8 cellular contexts compared by ENCODE assay signal in genomic region chr5:84255318-84255717, GRCh38.
DNase-seq lines count a peak whose midpoint lies in the region; FAIRE-seq and TF ChIP-seq lines count a peak whose summit lies in the region.
"Had no signal": no experiment of that assay in that cellular context is flagged by ENCODE, and none has a peak within 500 bp of the region (broad histone marks: within the 10 kb centered on the region; RNA-seq: fewer than 3 reads in every experiment).

No MANE protein-coding gene starts in this region.

- no peaks in the 10 kb centered on the region for H3K27me3 Mint-ChIP-seq in astrocyte (ENCODE audit: low read depth, unreplicated experiment)

- peaks cover 4% of the 10 kb centered on the region for H3K36me3 Mint-ChIP-seq in astrocyte (ENCODE audit: low read depth, unreplicated experiment)

- in situ Hi-C loops in KBM-7 (cut with MboI; ENCODE audit: low pct_unique_long_range_greater_than_20kb, low sequenced_read_pairs): no loop called here

- H3K36me3 ChIP-seq in astrocyte (ENCODE audit: insufficient read depth, low read length) (no peaks in the 10 kb centered on the region), osteoblast (ENCODE audit: insufficient read depth, low read length) (peaks cover 8% of the 10 kb centered on the region)

- no peak overlapping the region for H3K27ac Mint-ChIP-seq in astrocyte (ENCODE audit: unreplicated experiment)

- FAIRE-seq in GM12891 (lab: Jason Lieb, UNC) (no peak), astrocyte (lab: Jason Lieb, UNC) (no peak)
- FAIRE-seq: small intestine had no signal

- no peak overlapping the region for H3K4me2 ChIP-seq in astrocyte (ENCODE audit: low read length)
- no peak overlapping the region for H3K4me2 ChIP-seq in osteoblast (ENCODE audit: insufficient read depth, low read length)

- H3K9me3 Mint-ChIP-seq in astrocyte (ENCODE audit: unreplicated experiment): no peaks in the 10 kb centered on the region

- no peaks in the 10 kb centered on the region for H3K27me3 ChIP-seq in astrocyte (ENCODE audit: insufficient read depth, low read length)
- no peaks in the 10 kb centered on the region for H3K27me3 ChIP-seq in osteoblast (ENCODE audit: insufficient read depth, low read length)

- H3K9me3 ChIP-seq in astrocyte (ENCODE audit: insufficient read depth, low read depth, low read length) (no peaks in the 10 kb centered on the region), osteoblast (ENCODE audit: low read depth, low read length) (no peaks in the 10 kb centered on the region)

- peak overlapping the region; percentile 10 for H3K9ac ChIP-seq in astrocyte (ENCODE audit: low read length)

- H3K4me1 ChIP-seq in astrocyte (ENCODE audit: insufficient read depth, low read length) (peaks cover 9% of the 10 kb centered on the region), osteoblast (ENCODE audit: insufficient read depth, low read length) (peaks cover 20% of the 10 kb centered on the region)

- TF ChIP-seq CTCF in astrocyte (IDR thresholded peaks at IDR 0.05; ENCODE audit: insufficient read depth, low read depth, low read length) (peak; percentile 15), osteoblast (IDR thresholded peaks at IDR 0.05; ENCODE audit: extremely low read depth, low read depth, low read length) (peak; percentile 51)

- H2AFZ ChIP-seq in astrocyte (ENCODE audit: low read depth, low read length) (no peak overlapping the region), osteoblast (ENCODE audit: low read length) (no peak overlapping the region)

- H3K79me2 ChIP-seq in astrocyte (ENCODE audit: insufficient read depth, low read length): peaks cover 38% of the 10 kb centered on the region
- peaks cover 38% of the 10 kb centered on the region for H3K79me2 ChIP-seq in osteoblast (ENCODE audit: insufficient read depth, low read length)

- H3K27ac ChIP-seq in astrocyte (ENCODE audit: low read depth, low read length): no peak overlapping the region
- H3K27ac ChIP-seq in osteoblast (ENCODE audit: low read depth, low read length): no peak overlapping the region

- no peak overlapping the region for H3K4me3 ChIP-seq in astrocyte (ENCODE audit: insufficient read depth, low read depth, low read length)
- H3K4me3 ChIP-seq in osteoblast (ENCODE audit: insufficient read depth, low read length): no peak overlapping the region

- no peak for TF ChIP-seq POLR2A in GM12891 (IDR thresholded peaks at IDR 0.05; ENCODE audit: low read depth, low read length)

- peaks cover 16% of the 10 kb centered on the region for H3K4me1 Mint-ChIP-seq in astrocyte (ENCODE audit: low read depth, unreplicated experiment)

- no peak overlapping the region for H3K4me3 Mint-ChIP-seq in astrocyte (ENCODE audit: unreplicated experiment)

- DNase-seq in GM12891 (ENCODE audit: insufficient read length, low spot score) (peak; percentile 6), KBM-7 (peak; percentile 22), astrocyte (ENCODE audit: low read depth) (peak; percentile 24), osteoblast (ENCODE audit: insufficient read length, low spot score, missing footprints) (peak; percentile 47), NCI-H2081 (lab: John Stamatoyannopoulos, UW) (no peak), putamen (ENCODE audit: low spot score) (no peak), NCI-H2107 (lab: John Stamatoyannopoulos, UW) (no peak)
- DNase-seq: small intestine had no signal

- H4K20me1 ChIP-seq in astrocyte (ENCODE audit: insufficient read depth, low read length): peaks cover 22% of the 10 kb centered on the region
- H4K20me1 ChIP-seq in osteoblast (ENCODE audit: insufficient read depth, low read length): no peaks in the 10 kb centered on the region

TF ChIP-seq in GM12891, 5 proteins besides CTCF, POLR2A, EP300 and RAD21:
- no peak for TF ChIP-seq POLR2AphosphoS5 (IDR thresholded peaks at IDR 0.05; ENCODE audit: low read depth, low read length)
- TF ChIP-seq TAF1 (IDR thresholded peaks at IDR 0.05; ENCODE audit: low read depth, low read length): no peak
- no peak for TF ChIP-seq SPI1 (IDR thresholded peaks at IDR 0.05; ENCODE audit: low read depth, low read length)
- TF ChIP-seq PAX5 (IDR thresholded peaks at IDR 0.05; ENCODE audit: insufficient read depth, low read length, severe bottlenecking): no peak
- no peak for TF ChIP-seq POU2F2 (IDR thresholded peaks at IDR 0.05; ENCODE audit: low read depth, low read length)

Comparison
In these comparisons a context has a peak if more than half of its experiments do, and no peak if none do; other contexts are left out.
1. DNase-seq: peak in GM12891 (single experiment), KBM-7 (single experiment), astrocyte (single experiment) and osteoblast (single experiment); none in NCI-H2081 (0 of 2), putamen (single experiment) and NCI-H2107 (single experiment).